Comparison of ENCODE assay signal across 8 cellular contexts in the genomic region with DNA sequence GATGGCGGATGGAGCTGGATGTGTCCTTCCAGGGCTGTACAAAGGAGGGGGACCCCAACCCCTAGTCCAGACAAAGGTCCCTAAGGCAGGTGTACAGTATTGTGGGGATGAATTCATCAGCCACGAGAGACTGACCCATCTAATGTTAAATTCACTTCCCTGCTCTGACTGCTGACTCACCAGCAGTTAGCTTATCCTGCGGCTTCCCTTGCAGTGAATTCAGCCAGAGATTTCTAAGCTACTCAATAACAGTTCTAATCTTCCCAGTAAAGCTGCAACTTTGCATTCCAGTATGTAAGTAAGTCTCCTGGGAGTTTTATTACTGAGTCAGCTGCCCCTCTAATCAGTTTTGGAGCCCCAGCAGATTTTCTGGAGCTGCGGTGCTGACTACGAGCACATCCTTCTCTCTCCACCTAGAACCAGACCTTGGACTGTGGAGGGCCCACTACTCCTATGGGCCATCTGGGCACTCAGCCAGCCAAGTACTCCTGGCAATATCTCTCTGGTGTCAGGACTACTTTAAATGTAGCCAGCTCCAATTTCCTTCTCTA. TPM values are rescaled to one million over a fixed set of nuclear protein-coding genes. Genes with fewer than 3 reads are reported as not detected.
DNase-seq lines count a peak whose midpoint lies in the region; ATAC-seq lines count a peak whose summit lies in the region.

No MANE protein-coding gene starts in this region.

- H3K9me3 Mint-ChIP-seq in effector memory CD8-positive, alpha-beta T cell = no peaks in the 10 kb centered on the region
- H3K9me3 Mint-ChIP-seq in naive B cell = peaks cover 0 to 3% (median 0%) of the 10 kb centered on the region in 7 donors

- ATAC-seq in effector memory CD8-positive, alpha-beta T cell (replicated peaks) = peak; percentile 28
- no peak for ATAC-seq in naive B cell (ENCODE audit: low read depth in 2 of 2)
- ATAC-seq in GM18873 (IDR thresholded peaks at IDR 0.05; ENCODE audit: low FRiP score, unreplicated experiment) = no peak
- no peak for ATAC-seq in GM21360 (IDR thresholded peaks at IDR 0.05; ENCODE audit: unreplicated experiment)

- H3K27me3 Mint-ChIP-seq in effector memory CD8-positive, alpha-beta T cell = no peaks in the 10 kb centered on the region
- no peaks in the 10 kb centered on the region for H3K27me3 Mint-ChIP-seq in naive B cell

- peak overlapping the region; percentile 1 to 73 for H3K4me3 Mint-ChIP-seq in effector memory CD8-positive, alpha-beta T cell
- peak overlapping the region in 7 of 8 donors; percentile 48 to 85 (median 78) for H3K4me3 Mint-ChIP-seq in naive B cell

- H3K4me1 Mint-ChIP-seq in effector memory CD8-positive, alpha-beta T cell (ENCODE audit: low read depth in 2 of 2) = peaks cover 75 to 85% of the 10 kb centered on the region in 2 donors
- peaks cover 79 to 93% (median 90%) of the 10 kb centered on the region in 3 donors for H3K4me1 Mint-ChIP-seq in naive B cell

- peak; percentile 75 for DNase-seq in GM03348 (ENCODE audit: low spot score)
- DNase-seq in NCI-H524 (lab: John Stamatoyannopoulos, UW) = peak; percentile 69 to 80
- DNase-seq in effector memory CD8-positive, alpha-beta T cell = no peak
- DNase-seq in naive B cell = no peak
- DNase-seq in ecto neural progenitor cell (ENCODE audit: low spot score) = no peak
- no peak for DNase-seq in NCI-H345 (lab: John Stamatoyannopoulos, UW)

- H3K27ac Mint-ChIP-seq in effector memory CD8-positive, alpha-beta T cell = peak overlapping the region in 1 of 2 donors; percentile 98
- H3K27ac Mint-ChIP-seq in naive B cell = peak overlapping the region; percentile 39 to 96 (median 83)

- H3K36me3 Mint-ChIP-seq in effector memory CD8-positive, alpha-beta T cell (ENCODE audit: insufficient read depth) = peaks cover 63% of the 10 kb centered on the region
- peaks cover 0 to 11% of the 10 kb centered on the region in 2 donors for H3K36me3 Mint-ChIP-seq in naive B cell

RNA-seq across cellular contexts. Expression of a gene that starts 16.1 kb away (rescaled TPM):
- 100 to 1,000 TPM in 1 of 6 donors, 10 to 100 TPM in 5; 30.4 to 112 (median 72.8) TPM for polyA plus RNA-seq in naive B cell (ENCODE audit: low read depth in 6 of 6)

Comparison
In these comparisons a context has a peak if more than half of its experiments do, and no peak if none do; other contexts are left out.
1. DNase-seq: peak in GM03348 (single experiment) and NCI-H524 (2 of 2); none in effector memory CD8-positive, alpha-beta T cell (0 of 3), naive B cell (single experiment), ecto neural progenitor cell (single experiment) and NCI-H345 (single experiment).